1 cellular context compared by ENCODE assay signal in the genomic region with DNA sequence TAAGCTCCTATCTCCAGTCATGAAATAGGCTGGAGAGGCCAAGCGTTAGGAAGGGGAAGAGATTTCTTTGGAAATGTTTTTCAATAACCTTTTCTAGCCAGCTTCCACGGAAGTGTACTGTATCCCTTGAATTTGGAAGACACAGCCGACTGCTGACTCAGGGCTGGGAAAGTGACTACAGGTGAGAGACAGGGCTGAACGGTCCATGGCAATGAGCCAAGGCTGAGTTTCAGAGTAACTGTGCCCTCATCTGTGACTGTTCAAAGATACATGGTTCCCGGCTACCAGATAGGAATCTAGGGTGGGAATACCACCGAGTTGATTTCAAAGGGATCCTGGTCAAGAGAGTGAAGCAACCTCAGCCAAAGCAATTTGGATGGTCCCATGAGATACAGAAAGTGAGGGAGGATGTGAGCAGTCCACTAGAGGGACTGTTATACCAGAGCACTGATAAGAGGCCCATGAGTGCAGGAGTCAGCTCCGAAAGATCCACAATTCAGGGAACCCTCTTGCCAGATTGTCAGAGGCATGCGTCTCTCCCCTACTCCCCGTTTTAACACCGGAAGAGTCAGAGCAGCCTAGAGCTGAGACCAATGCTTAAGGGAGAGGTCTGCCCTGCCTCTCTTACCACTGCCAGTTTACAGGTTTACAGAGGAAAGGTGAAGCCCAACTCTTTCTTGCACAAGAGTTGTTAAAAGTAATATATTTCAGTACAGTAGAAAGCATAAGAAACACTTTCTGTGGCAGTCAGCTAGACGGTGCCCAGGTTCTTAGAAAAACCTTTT.
TF ChIP-seq lines count a peak whose summit lies in the region.

No MANE protein-coding gene starts in this region.

TF ChIP-seq in GM23338, 12 proteins besides CTCF, POLR2A, EP300 and RAD21:
- TF ChIP-seq, protein P1, sequence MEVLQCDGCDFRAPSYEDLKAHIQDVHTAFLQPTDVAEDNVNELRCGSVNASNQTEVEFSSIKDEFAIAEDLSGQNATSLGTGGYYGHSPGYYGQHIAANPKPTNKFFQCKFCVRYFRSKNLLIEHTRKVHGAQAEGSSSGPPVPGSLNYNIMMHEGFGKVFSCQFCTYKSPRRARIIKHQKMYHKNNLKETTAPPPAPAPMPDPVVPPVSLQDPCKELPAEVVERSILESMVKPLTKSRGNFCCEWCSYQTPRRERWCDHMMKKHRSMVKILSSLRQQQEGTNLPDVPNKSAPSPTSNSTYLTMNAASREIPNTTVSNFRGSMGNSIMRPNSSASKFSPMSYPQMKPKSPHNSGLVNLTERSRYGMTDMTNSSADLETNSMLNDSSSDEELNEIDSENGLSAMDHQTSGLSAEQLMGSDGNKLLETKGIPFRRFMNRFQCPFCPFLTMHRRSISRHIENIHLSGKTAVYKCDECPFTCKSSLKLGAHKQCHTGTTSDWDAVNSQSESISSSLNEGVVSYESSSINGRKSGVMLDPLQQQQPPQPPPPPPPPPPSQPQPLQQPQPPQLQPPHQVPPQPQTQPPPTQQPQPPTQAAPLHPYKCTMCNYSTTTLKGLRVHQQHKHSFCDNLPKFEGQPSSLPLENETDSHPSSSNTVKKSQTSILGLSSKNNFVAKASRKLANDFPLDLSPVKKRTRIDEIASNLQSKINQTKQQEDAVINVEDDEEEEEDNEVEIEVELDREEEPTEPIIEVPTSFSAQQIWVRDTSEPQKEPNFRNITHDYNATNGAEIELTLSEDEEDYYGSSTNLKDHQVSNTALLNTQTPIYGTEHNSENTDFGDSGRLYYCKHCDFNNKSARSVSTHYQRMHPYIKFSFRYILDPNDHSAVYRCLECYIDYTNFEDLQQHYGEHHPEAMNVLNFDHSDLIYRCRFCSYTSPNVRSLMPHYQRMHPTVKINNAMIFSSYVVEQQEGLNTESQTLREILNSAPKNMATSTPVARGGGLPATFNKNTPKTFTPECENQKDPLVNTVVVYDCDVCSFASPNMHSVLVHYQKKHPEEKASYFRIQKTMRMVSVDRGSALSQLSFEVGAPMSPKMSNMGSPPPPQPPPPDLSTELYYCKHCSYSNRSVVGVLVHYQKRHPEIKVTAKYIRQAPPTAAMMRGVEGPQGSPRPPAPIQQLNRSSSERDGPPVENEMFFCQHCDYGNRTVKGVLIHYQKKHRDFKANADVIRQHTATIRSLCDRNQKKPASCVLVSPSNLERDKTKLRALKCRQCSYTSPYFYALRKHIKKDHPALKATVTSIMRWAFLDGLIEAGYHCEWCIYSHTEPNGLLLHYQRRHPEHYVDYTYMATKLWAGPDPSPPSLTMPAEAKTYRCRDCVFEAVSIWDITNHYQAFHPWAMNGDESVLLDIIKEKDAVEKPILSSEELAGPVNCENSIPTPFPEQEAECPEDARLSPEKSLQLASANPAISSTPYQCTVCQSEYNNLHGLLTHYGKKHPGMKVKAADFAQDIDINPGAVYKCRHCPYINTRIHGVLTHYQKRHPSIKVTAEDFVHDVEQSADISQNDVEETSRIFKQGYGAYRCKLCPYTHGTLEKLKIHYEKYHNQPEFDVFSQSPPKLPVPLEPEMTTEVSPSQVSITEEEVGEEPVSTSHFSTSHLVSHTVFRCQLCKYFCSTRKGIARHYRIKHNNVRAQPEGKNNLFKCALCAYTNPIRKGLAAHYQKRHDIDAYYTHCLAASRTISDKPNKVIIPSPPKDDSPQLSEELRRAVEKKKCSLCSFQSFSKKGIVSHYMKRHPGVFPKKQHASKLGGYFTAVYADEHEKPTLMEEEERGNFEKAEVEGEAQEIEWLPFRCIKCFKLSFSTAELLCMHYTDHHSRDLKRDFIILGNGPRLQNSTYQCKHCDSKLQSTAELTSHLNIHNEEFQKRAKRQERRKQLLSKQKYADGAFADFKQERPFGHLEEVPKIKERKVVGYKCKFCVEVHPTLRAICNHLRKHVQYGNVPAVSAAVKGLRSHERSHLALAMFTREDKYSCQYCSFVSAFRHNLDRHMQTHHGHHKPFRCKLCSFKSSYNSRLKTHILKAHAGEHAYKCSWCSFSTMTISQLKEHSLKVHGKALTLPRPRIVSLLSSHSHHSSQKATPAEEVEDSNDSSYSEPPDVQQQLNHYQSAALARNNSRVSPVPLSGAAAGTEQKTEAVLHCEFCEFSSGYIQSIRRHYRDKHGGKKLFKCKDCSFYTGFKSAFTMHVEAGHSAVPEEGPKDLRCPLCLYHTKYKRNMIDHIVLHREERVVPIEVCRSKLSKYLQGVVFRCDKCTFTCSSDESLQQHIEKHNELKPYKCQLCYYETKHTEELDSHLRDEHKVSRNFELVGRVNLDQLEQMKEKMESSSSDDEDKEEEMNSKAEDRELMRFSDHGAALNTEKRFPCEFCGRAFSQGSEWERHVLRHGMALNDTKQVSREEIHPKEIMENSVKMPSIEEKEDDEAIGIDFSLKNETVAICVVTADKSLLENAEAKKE (CRISPR knock-in tag; IDR thresholded peaks at IDR 0.05): no peak
- no peak for TF ChIP-seq NANOG (IDR thresholded peaks at IDR 0.05; ENCODE audit: borderline replicate concordance)
- TF ChIP-seq ZNF331 (CRISPR knock-in tag; IDR thresholded peaks at IDR 0.05; ENCODE audit: low read depth): no peak
